In genomic region chr9:38390851-38391250, GRCh38 we compare ENCODE assay signal across 11 cellular contexts. TPM values are rescaled to one million over a fixed set of nuclear protein-coding genes. Genes with fewer than 3 reads are reported as not detected.
DNase-seq lines count a peak whose midpoint lies in the region; ATAC-seq and TF ChIP-seq lines count a peak whose summit lies in the region.
"Had no signal": no experiment of that assay in that cellular context is flagged by ENCODE, and none has a peak within 500 bp of the region (broad histone marks: within the 10 kb centered on the region; RNA-seq: fewer than 3 reads in every experiment).

No MANE protein-coding gene starts in this region.

- CTCF ChIA-PET in GM10248 (lab: Yijun Ruan, JAX) = interaction anchor here (1.0 kb wide), 1 partner anchor 27 kb away, joined by 5 read pairs; no protein-coding TSS in a partner anchor

- H3K27me3 Mint-ChIP-seq in activated naive CD8-positive, alpha-beta T cell = peaks cover 2% of the 10 kb centered on the region
- peaks cover 7% of the 10 kb centered on the region for H3K27me3 Mint-ChIP-seq in activated naive CD8-positive, alpha-beta T cell treated with anti-CD3 and anti-CD28 coated beads for 36 hours
- H3K27me3 Mint-ChIP-seq in glutamatergic neuron (ENCODE audit: unreplicated experiment) (peaks cover 7% of the 10 kb centered on the region), neural crest cell (ENCODE audit: low read depth) (peaks cover 9% of the 10 kb centered on the region)

- POLR2A ChIA-PET in GM10248 (lab: Yijun Ruan, JAX) = no interaction called here

- H3K4me3 Mint-ChIP-seq in activated naive CD8-positive, alpha-beta T cell = peak overlapping the region; percentile 28
- H3K4me3 Mint-ChIP-seq in activated naive CD8-positive, alpha-beta T cell treated with anti-CD3 and anti-CD28 coated beads for 36 hours = no peak overlapping the region
- peak overlapping the region; percentile 25 for H3K4me3 Mint-ChIP-seq in glutamatergic neuron (ENCODE audit: unreplicated experiment)
- H3K4me3 Mint-ChIP-seq in neural crest cell = peak overlapping the region; percentile 95
- H3K4me3 Mint-ChIP-seq: activated CD8-positive, alpha-beta memory T cell treated with anti-CD3 and anti-CD28 coated beads, Interleukin-2, amount 10 ng/mL, durations not matched to agents 7 days and 5 days had no signal

- no peak overlapping the region for H3K27ac Mint-ChIP-seq in activated naive CD8-positive, alpha-beta T cell
- H3K27ac Mint-ChIP-seq in activated naive CD8-positive, alpha-beta T cell treated with anti-CD3 and anti-CD28 coated beads for 36 hours = no peak overlapping the region
- H3K27ac Mint-ChIP-seq in glutamatergic neuron (ENCODE audit: unreplicated experiment) = no peak overlapping the region
- no peak overlapping the region for H3K27ac Mint-ChIP-seq in neural crest cell (ENCODE audit: unreplicated experiment)
- H3K27ac Mint-ChIP-seq: activated CD8-positive, alpha-beta memory T cell treated with anti-CD3 and anti-CD28 coated beads, Interleukin-2, amount 10 ng/mL, durations not matched to agents 7 days and 5 days had no signal

- peaks cover 13% of the 10 kb centered on the region for H3K4me1 Mint-ChIP-seq in activated naive CD8-positive, alpha-beta T cell (ENCODE audit: low read depth)
- H3K4me1 Mint-ChIP-seq in activated naive CD8-positive, alpha-beta T cell treated with anti-CD3 and anti-CD28 coated beads for 36 hours = peaks cover 9% of the 10 kb centered on the region
- H3K4me1 Mint-ChIP-seq in glutamatergic neuron (ENCODE audit: low read depth, unreplicated experiment) (no peaks in the 10 kb centered on the region), neural crest cell (peaks cover 44% of the 10 kb centered on the region)

- no peak for DNase-seq in activated naive CD8-positive, alpha-beta T cell treated with anti-CD3 and anti-CD28 coated beads for 36 hours
- DNase-seq in glutamatergic neuron (no peak), neural crest cell (ENCODE audit: low read depth, low spot score) (no peak), medulla oblongata (ENCODE audit: extremely low spot score) (no peak), GM10248 (ENCODE audit: extremely low spot score) (no peak), DMS79 (lab: John Stamatoyannopoulos, UW) (no peak)
- DNase-seq: activated CD8-positive, alpha-beta memory T cell treated with anti-CD3 and anti-CD28 coated beads, Interleukin-2, amount 10 ng/mL, durations not matched to agents 7 days and 5 days; NCI-H1092 treated with DMSO at 0.1 percent for 48 hours; NCI-H2227 treated with DMSO at 0.1 percent for 48 hours had no signal

- peaks cover 2% of the 10 kb centered on the region for H3K36me3 Mint-ChIP-seq in activated naive CD8-positive, alpha-beta T cell
- peaks cover 22% of the 10 kb centered on the region for H3K36me3 Mint-ChIP-seq in activated naive CD8-positive, alpha-beta T cell treated with anti-CD3 and anti-CD28 coated beads for 36 hours
- peaks cover 2% of the 10 kb centered on the region for H3K36me3 Mint-ChIP-seq in glutamatergic neuron (ENCODE audit: unreplicated experiment)
- H3K36me3 Mint-ChIP-seq in neural crest cell (ENCODE audit: low read depth) = peaks cover 3% of the 10 kb centered on the region

- H3K9me3 Mint-ChIP-seq in activated naive CD8-positive, alpha-beta T cell (ENCODE audit: low read depth) = no peaks in the 10 kb centered on the region
- H3K9me3 Mint-ChIP-seq in activated naive CD8-positive, alpha-beta T cell treated with anti-CD3 and anti-CD28 coated beads for 36 hours = peaks cover 4% of the 10 kb centered on the region
- peaks cover 2% of the 10 kb centered on the region for H3K9me3 Mint-ChIP-seq in glutamatergic neuron (ENCODE audit: unreplicated experiment)
- H3K9me3 Mint-ChIP-seq in neural crest cell = no peaks in the 10 kb centered on the region

- no peak for ATAC-seq in GM19328 (IDR thresholded peaks at IDR 0.05; ENCODE audit: unreplicated experiment)
- ATAC-seq: activated CD8-positive, alpha-beta memory T cell treated with anti-CD3 and anti-CD28 coated beads, Interleukin-2, amount 10 ng/mL, durations not matched to agents 7 days and 5 days had no signal

- TF ChIP-seq CTCF in glutamatergic neuron (IDR thresholded peaks at IDR 0.05; ENCODE audit: partially characterized antibody, unreplicated experiment) = no peak
- TF ChIP-seq CTCF in neural crest cell (conservative IDR thresholded peaks at IDR 0.05) = no peak
- TF ChIP-seq CTCF in GM10248 (IDR thresholded peaks at IDR 0.05; ENCODE audit: control extremely low read depth, extremely low read depth, low read depth, missing control alignments) = no peak

RNA-seq across cellular contexts. Expression of gene ALDH1B1, which starts 1.7 kb away (rescaled TPM):
- 10 to 100 TPM; 31.8 to 35.0 TPM for total RNA-seq in activated naive CD8-positive, alpha-beta T cell treated with anti-CD3 and anti-CD28 coated beads for 36 hours
- total RNA-seq in glutamatergic neuron (ENCODE audit: unreplicated experiment) = 15.3 TPM
- 32.9 and 37.3 TPM in 2 replicates for total RNA-seq in neural crest cell

RNA-seq across cellular contexts. Expression of gene IGFBPL1, which starts 33.4 kb away (rescaled TPM):
- total RNA-seq in activated naive CD8-positive, alpha-beta T cell treated with anti-CD3 and anti-CD28 coated beads for 36 hours = not detected
- total RNA-seq in glutamatergic neuron (ENCODE audit: unreplicated experiment) (590 TPM), neural crest cell (58.9 and 63.8 TPM in 2 replicates)
- total RNA-seq: activated CD8-positive, alpha-beta memory T cell treated with anti-CD3 and anti-CD28 coated beads, Interleukin-2, amount 10 ng/mL, durations not matched to agents 7 days and 5 days had no signal

Comparison
In these comparisons a context has a peak if more than half of its experiments do, and no peak if none do; other contexts are left out.
1. RNA of gene IGFBPL1, which starts 33.4 kb away (total RNA-seq): 590 TPM in glutamatergic neuron (single experiment) and 58.9 to 63.8 TPM in neural crest cell; not detected in activated naive CD8-positive, alpha-beta T cell treated with anti-CD3 and anti-CD28 coated beads for 36 hours; every median in the first group is over 10 times any median in the second.